ENCODE assay signal across 5 cellular contexts in genomic region chr9:101200852-101201251, GRCh38.
"Had no signal": no experiment of that assay in that cellular context is flagged by ENCODE, and none has a peak within 500 bp of the region (broad histone marks: within the 10 kb centered on the region; RNA-seq: fewer than 3 reads in every experiment).

No MANE protein-coding gene starts in this region.

- H3K4me3 ChIP-seq: GM23338, K562 had no signal

- ATAC-seq: GM23338, K562 had no signal

- DNase-seq: H9, HCEC 1CT, IMR-90 had no signal
